ENCODE assay signal across 27 cellular contexts in genomic region chr6:46914279-46914810, GRCh38. TPM values are rescaled to one million over a fixed set of nuclear protein-coding genes. Genes with fewer than 3 reads are reported as not detected.
DNase-seq lines count a peak whose midpoint lies in the region; ATAC-seq, FAIRE-seq and TF ChIP-seq lines count a peak whose summit lies in the region.
"Had no signal": no experiment of that assay in that cellular context is flagged by ENCODE, and none has a peak within 500 bp of the region (broad histone marks: within the 10 kb centered on the region; RNA-seq: fewer than 3 reads in every experiment).

No MANE protein-coding gene starts in this region.

- TF ChIP-seq CTCF in A549 (IDR thresholded peaks at IDR 0.05) (no peak), LNCaP clone FGC (IDR thresholded peaks at IDR 0.05; ENCODE audit: control insufficient read depth, extremely low read depth, insufficient read depth) (no peak), fibroblast of villous mesenchyme (IDR thresholded peaks at IDR 0.05; ENCODE audit: insufficient read depth, low read depth, low read length) (no peak)

- no peak for TF ChIP-seq EP300 in A549 (IDR thresholded peaks at IDR 0.05)

- 25% methylated on average over 4 of the region's 4 CpGs for WGBS in A549 (ENCODE audit: missing lambda C conversion rate)

- CTCF ChIA-PET in A549 (lab: Yijun Ruan, JAX): interaction anchor here (0.9 kb wide), 1 partner anchor 66 kb away, joined by 3 read pairs; no protein-coding TSS in a partner anchor

- POLR2A ChIA-PET in A549 (lab: Yijun Ruan, JAX): no interaction called here

- no peak for FAIRE-seq in A549 (lab: Jason Lieb, UNC)

- H3K4me2 ChIP-seq in A549: peak overlapping the region; percentile 21

- H3K4me1 Mint-ChIP-seq in effector memory CD8-positive, alpha-beta T cell (ENCODE audit: low read depth in 2 of 2): no peaks in the 10 kb centered on the region
- no peaks in the 10 kb centered on the region for H3K4me1 Mint-ChIP-seq in stimulated activated effector memory CD8-positive, alpha-beta T cell treated with anti-CD3 and anti-CD28 coated beads, Interleukin-12 subunit alpha, Interleukin-12 subunit beta, amount 100 ng/mL, for 72 hours
- H3K4me1 Mint-ChIP-seq: CD14-positive monocyte had no signal

- no peak overlapping the region for H3K27ac ChIP-seq in A549
- H3K27ac ChIP-seq: esophagus muscularis mucosa, sigmoid colon, thoracic aorta had no signal

- no peak for TF ChIP-seq RAD21 in A549 (conservative IDR thresholded peaks at IDR 0.05 in 1 of 2, IDR thresholded peaks at IDR 0.05 in 1 of 2)

- TF ChIP-seq POLR2A in A549 (IDR thresholded peaks at IDR 0.05; ENCODE audit: low read length): no peak

- DNase-seq in A549 (ENCODE audit: low read depth in 1 of 2, low spot score in 1 of 2) (no peak), LNCaP clone FGC (ENCODE audit: low read depth) (peak; percentile 48), NCI-H82 treated with DMSO at 0.1 percent for 48 hours (lab: John Stamatoyannopoulos, UW; ENCODE audit: unreplicated experiment) (peak; percentile 15), fibroblast of villous mesenchyme (ENCODE audit: low read depth) (peak; percentile 11), cerebellar cortex (ENCODE audit: low spot score) (no peak), globus pallidus (ENCODE audit: low spot score) (no peak)
- DNase-seq in effector memory CD8-positive, alpha-beta T cell: no peak
- DNase-seq in stimulated activated effector memory CD8-positive, alpha-beta T cell treated with anti-CD3 and anti-CD28 coated beads, Interleukin-12 subunit alpha, Interleukin-12 subunit beta, amount 100 ng/mL, for 72 hours (ENCODE audit: low spot score in 2 of 2): no peak
- DNase-seq: activated CD8-positive, alpha-beta memory T cell treated with anti-CD3 and anti-CD28 coated beads for 24 hours; activated gamma-delta T cell; activated T-cell treated with anti-CD3 and anti-CD28 coated beads, Interleukin-2, amount 50 U/mL, for 1 hour; effector CD8-positive, alpha-beta T cell; gastrocnemius medialis; hypothalamus; Kasumi-1; left lung; NCI-H1048; NCI-H187; sigmoid colon; stimulated activated naive CD8-positive, alpha-beta T cell treated with anti-CD3 and anti-CD28 coated beads, Interleukin-15, Interleukin-2, amounts not matched to agents 100 U/mL and 50 U/mL, for 24 hours had no signal

- no peaks in the 10 kb centered on the region for H3K36me3 Mint-ChIP-seq in effector memory CD8-positive, alpha-beta T cell (ENCODE audit: insufficient read depth)
- H3K36me3 Mint-ChIP-seq in stimulated activated effector memory CD8-positive, alpha-beta T cell treated with anti-CD3 and anti-CD28 coated beads, Interleukin-12 subunit alpha, Interleukin-12 subunit beta, amount 100 ng/mL, for 72 hours: no peaks in the 10 kb centered on the region
- H3K36me3 Mint-ChIP-seq: CD14-positive monocyte had no signal

- H3K9me3 ChIP-seq in A549: no peaks in the 10 kb centered on the region
- H3K9me3 ChIP-seq: esophagus muscularis mucosa, gastrocnemius medialis, left lung, sigmoid colon, thoracic aorta had no signal

- ATAC-seq in A549: no peak; a peak in 1 of 6 replicates
- ATAC-seq in effector memory CD8-positive, alpha-beta T cell (replicated peaks): no peak
- ATAC-seq in stimulated activated effector memory CD8-positive, alpha-beta T cell treated with anti-CD3 and anti-CD28 coated beads, Interleukin-12 subunit alpha, Interleukin-12 subunit beta, amount 100 ng/mL, for 72 hours: no peak
- ATAC-seq: gastrocnemius medialis; left lung; stimulated activated naive CD8-positive, alpha-beta T cell treated with anti-CD3 and anti-CD28 coated beads, Interleukin-15, Interleukin-2, amounts not matched to agents 100 U/mL and 50 U/mL, for 24 hours had no signal

- H3K27ac Mint-ChIP-seq in effector memory CD8-positive, alpha-beta T cell: no peak overlapping the region
- no peak overlapping the region for H3K27ac Mint-ChIP-seq in stimulated activated effector memory CD8-positive, alpha-beta T cell treated with anti-CD3 and anti-CD28 coated beads, Interleukin-12 subunit alpha, Interleukin-12 subunit beta, amount 100 ng/mL, for 72 hours
- H3K27ac Mint-ChIP-seq: CD14-positive monocyte, nephron had no signal

- peaks cover 14% of the 10 kb centered on the region for H3K4me1 ChIP-seq in A549
- H3K4me1 ChIP-seq: sigmoid colon had no signal

- H3K9me3 Mint-ChIP-seq in effector memory CD8-positive, alpha-beta T cell: no peaks in the 10 kb centered on the region
- H3K9me3 Mint-ChIP-seq in stimulated activated effector memory CD8-positive, alpha-beta T cell treated with anti-CD3 and anti-CD28 coated beads, Interleukin-12 subunit alpha, Interleukin-12 subunit beta, amount 100 ng/mL, for 72 hours: no peaks in the 10 kb centered on the region
- H3K9me3 Mint-ChIP-seq: nephron had no signal

- H3K4me3 Mint-ChIP-seq in effector memory CD8-positive, alpha-beta T cell: no peak overlapping the region
- H3K4me3 Mint-ChIP-seq in stimulated activated effector memory CD8-positive, alpha-beta T cell treated with anti-CD3 and anti-CD28 coated beads, Interleukin-12 subunit alpha, Interleukin-12 subunit beta, amount 100 ng/mL, for 72 hours: no peak overlapping the region
- H3K4me3 Mint-ChIP-seq: CD14-positive monocyte, nephron had no signal

- peaks cover 0 to 5% of the 10 kb centered on the region in 2 donors for H3K27me3 Mint-ChIP-seq in effector memory CD8-positive, alpha-beta T cell

- H3K4me3 ChIP-seq in A549 (no peak overlapping the region), LNCaP clone FGC (ENCODE audit: low read depth, low read length) (no peak overlapping the region), fibroblast of villous mesenchyme (ENCODE audit: low read depth, low read length) (no peak overlapping the region)
- H3K4me3 ChIP-seq: esophagus muscularis mucosa, gastrocnemius medialis, left lung, sigmoid colon, thoracic aorta had no signal

TF ChIP-seq in A549, 52 proteins besides CTCF, POLR2A, EP300 and RAD21:
- TF ChIP-seq JUNB (IDR thresholded peaks at IDR 0.05) (peak; percentile 31; the same call in 1 of the 2 replicates), GATA3 (IDR thresholded peaks at IDR 0.05; ENCODE audit: borderline replicate concordance) (peak; percentile 43; the same call in 1 of the 2 replicates), CEBPB (IDR thresholded peaks at IDR 0.05) (no peak), NPAS2 (CRISPR knock-in tag; IDR thresholded peaks at IDR 0.05; ENCODE audit: borderline replicate concordance) (no peak), HOXA7 (CRISPR knock-in tag; IDR thresholded peaks at IDR 0.05) (no peak), FOSL2 (IDR thresholded peaks at IDR 0.05) (no peak), FOSL2 (CRISPR knock-in tag; IDR thresholded peaks at IDR 0.05) (peak; percentile 55), HDAC2 (IDR thresholded peaks at IDR 0.05) (no peak)

RNA-seq across cellular contexts. Expression of gene ADGRF5, which starts 7.4 kb away (rescaled TPM):
- polyA plus RNA-seq in A549 (2011; rRNA removed) (not detected in 2 replicates), A549 (2017; fragmentation: RNase III; extraction: RNeasy Plus Mini Kit Qiagen cat#74134 plus additional on column Dnase treatment) (not detected in 3 replicates)
- not detected in 2 replicates for polyA plus RNA-seq in A549 (2012; cell fraction: cytosol; rRNA removed)
- polyA plus RNA-seq in A549 (2012; cell fraction: nucleus; rRNA removed): not detected in 2 replicates
- polyA minus RNA-seq in A549 (2011; rRNA and poly(A)+ RNA removed): not detected in 2 replicates
- total RNA-seq in fibroblast of villous mesenchyme: 0.86 and 6.1 TPM in 2 replicates
- total RNA-seq: mononuclear cell; T-helper 1 cell treated with Interleukin-12 subunit alpha and Interleukin-12 subunit beta and Interleukin-4 antibody, amounts not matched to agents 30 ng/mL and 1 ng/mL, for 36 hours had no signal
- polyA plus RNA-seq: AG04450, CD14-positive monocyte had no signal

Comparison
In these comparisons a context has a peak if more than half of its experiments do, and no peak if none do; other contexts are left out.
1. DNase-seq: peak in LNCaP clone FGC (single experiment), NCI-H82 treated with DMSO at 0.1 percent for 48 hours (single experiment) and fibroblast of villous mesenchyme (single experiment); none in A549 (0 of 2), effector memory CD8-positive, alpha-beta T cell (0 of 3), stimulated activated effector memory CD8-positive, alpha-beta T cell treated with anti-CD3 and anti-CD28 coated beads, Interleukin-12 subunit alpha, Interleukin-12 subunit beta, amount 100 ng/mL, for 72 hours (0 of 2), cerebellar cortex (single experiment) and globus pallidus (single experiment).